In the genomic region with DNA sequence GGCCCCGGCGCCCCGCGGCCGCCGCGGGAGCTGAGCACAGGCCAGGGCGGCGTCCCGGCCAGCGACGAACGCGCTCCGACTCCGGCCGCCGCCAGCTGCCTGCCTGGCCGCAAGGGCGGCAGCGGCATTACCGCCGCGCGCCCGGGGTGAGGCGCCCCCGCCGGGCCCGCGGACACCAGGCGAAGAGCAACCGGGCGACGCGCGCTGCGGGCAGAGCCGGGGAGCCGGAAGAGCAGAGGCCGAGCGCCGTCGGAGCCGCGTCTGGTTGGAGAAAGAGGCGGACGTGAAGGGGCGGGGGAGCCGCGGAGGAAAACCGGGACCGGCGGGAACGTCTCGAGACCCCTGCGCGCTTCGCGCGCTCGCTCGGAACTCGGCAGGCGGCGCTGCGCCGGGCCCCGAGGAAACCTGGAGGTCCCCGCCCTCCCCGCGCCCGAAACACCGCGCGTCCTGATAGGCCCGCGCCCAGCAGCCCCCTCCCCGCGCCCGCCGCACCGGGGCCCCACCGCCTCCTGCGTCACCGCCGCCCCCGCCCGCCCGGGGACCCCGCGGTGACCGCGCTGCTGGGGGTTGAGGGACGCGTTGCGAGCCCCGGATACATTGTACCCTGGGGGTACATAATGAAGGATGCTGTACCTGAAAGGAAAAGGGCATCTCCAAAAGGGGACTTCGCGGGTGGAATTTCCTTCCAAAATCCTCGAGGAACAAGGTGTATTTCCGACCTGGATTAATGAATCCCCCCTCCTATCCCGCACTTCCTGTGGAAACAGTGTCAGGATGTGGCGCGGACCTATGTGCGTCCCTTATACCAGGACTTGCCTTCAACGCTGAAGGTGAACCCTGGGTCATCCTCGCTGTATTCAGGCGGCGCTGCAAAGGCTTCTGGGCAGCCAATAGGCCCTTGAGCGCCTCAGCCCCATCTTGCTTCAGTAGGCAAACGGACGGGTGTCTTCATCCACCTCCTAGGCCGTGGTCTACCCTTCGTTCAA, we compare ENCODE assay signal across 8 cellular contexts. TPM values are rescaled to one million over a fixed set of nuclear protein-coding genes. Genes with fewer than 3 reads are reported as not detected.
DNase-seq lines count a peak whose midpoint lies in the region; ATAC-seq and TF ChIP-seq lines count a peak whose summit lies in the region.

No MANE protein-coding gene starts in this region.

- 2% methylated on average over 115 of the region's 115 CpGs for WGBS in urinary bladder

- H3K4me3 ChIP-seq in urinary bladder (ENCODE audit: low read depth, low read length), result peak overlapping the region; percentile 79

- peaks cover 6% of the 10 kb centered on the region in 2 donors for H3K36me3 Mint-ChIP-seq in activated naive CD4-positive, alpha-beta T cell treated with anti-CD3 and anti-CD28 coated beads, Interleukin-2, amount 50 U/mL, for 72 hours

- H3K9me3 Mint-ChIP-seq in activated naive CD4-positive, alpha-beta T cell treated with anti-CD3 and anti-CD28 coated beads, Interleukin-2, amount 50 U/mL, for 72 hours, result no peaks in the 10 kb centered on the region

- H3K4me1 ChIP-seq in urinary bladder (ENCODE audit: insufficient read depth), result no peaks in the 10 kb centered on the region

- no peak overlapping the region for H3K27ac Mint-ChIP-seq in activated naive CD4-positive, alpha-beta T cell treated with anti-CD3 and anti-CD28 coated beads, Interleukin-2, amount 50 U/mL, for 72 hours

- peak; percentile 88 for DNase-seq in GDM1 (lab: John Stamatoyannopoulos, UW)
- peak; percentile 75 for DNase-seq in KG1 (lab: John Stamatoyannopoulos, UW)
- peak; percentile 86 for DNase-seq in RPMI8226
- DNase-seq in activated naive CD4-positive, alpha-beta T cell treated with anti-CD3 and anti-CD28 coated beads, Interleukin-2, amount 50 U/mL, for 72 hours (ENCODE audit: low spot score in 2 of 2), result peak; percentile 62 to 63
- DNase-seq in Right ventricle myocardium inferior (ENCODE audit: missing footprints), result peak; percentile 86
- no peak for DNase-seq in omental fat pad (ENCODE audit: low spot score)

- no peak for TF ChIP-seq CTCF in omental fat pad (IDR thresholded peaks at IDR 0.05)

- H3K27ac ChIP-seq in urinary bladder (ENCODE audit: low read depth), result peak overlapping the region; percentile 60

- intact Hi-C loops in Right ventricle myocardium inferior (cut with DNase I), result loop anchor here (2.0 kb wide), 1 partner anchor 37 kb away; no protein-coding TSS in a partner anchor

- ATAC-seq in GM21723 (IDR thresholded peaks at IDR 0.05; ENCODE audit: unreplicated experiment) (peak; percentile 79), Right ventricle myocardium inferior (peak; percentile 88), omental fat pad (ENCODE audit: low FRiP score) (peak; percentile 89)
- peak; percentile 81 to 87 for ATAC-seq in activated naive CD4-positive, alpha-beta T cell treated with anti-CD3 and anti-CD28 coated beads, Interleukin-2, amount 50 U/mL, for 72 hours

- no peaks in the 10 kb centered on the region for H3K36me3 ChIP-seq in urinary bladder (ENCODE audit: insufficient read depth)

RNA-seq across cellular contexts. Expression of a gene that starts 1.0 kb away (rescaled TPM):
- total RNA-seq in activated naive CD4-positive, alpha-beta T cell treated with anti-CD3 and anti-CD28 coated beads, Interleukin-2, amount 50 U/mL, for 72 hours, result 1 to 10 TPM in 1 of 2 donors, under 1 TPM in 1; 0.64 to 7.7 TPM
- total RNA-seq in Right ventricle myocardium inferior, result 9.0 TPM
- 1 to 10 TPM; 3.0 to 6.5 (median 4.9) TPM for total RNA-seq in omental fat pad
- total RNA-seq in urinary bladder, result 7.5 TPM
- polyA plus RNA-seq in urinary bladder, result 3.2 TPM
